2 cellular contexts compared by ENCODE assay signal in the genomic region with DNA sequence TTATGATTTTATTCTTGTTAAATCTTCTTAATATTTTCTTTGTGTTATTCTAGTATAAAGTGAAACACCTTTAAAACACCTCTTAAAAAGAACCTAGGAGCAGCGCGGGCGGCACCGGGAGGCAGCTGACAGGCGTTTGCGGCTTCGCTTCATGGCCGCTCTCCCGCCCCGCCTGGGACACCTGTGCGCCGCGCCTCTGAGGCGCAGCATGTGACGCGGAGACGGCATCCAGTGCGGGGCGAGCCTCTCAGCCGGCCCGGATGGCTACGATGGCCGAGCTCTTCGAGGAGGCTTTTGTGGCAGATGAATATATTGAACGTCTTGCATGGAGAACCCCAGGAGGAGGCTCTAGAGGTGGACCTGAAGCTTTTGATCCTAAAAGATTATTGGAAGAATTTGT.
TF ChIP-seq lines count a peak whose summit lies in the region.

No MANE protein-coding gene starts in this region.

TF ChIP-seq in SK-N-SH, 30 proteins besides CTCF, POLR2A, EP300 and RAD21 (continued from another document):
- TF ChIP-seq SIN3A (IDR thresholded peaks at IDR 0.05; ENCODE audit: borderline replicate concordance, low read depth, low read length) (no peak), SMC3 (IDR thresholded peaks at IDR 0.05; ENCODE audit: low read depth, low read length) (no peak), ELF1 (IDR thresholded peaks at IDR 0.05) (no peak), TCF12 (IDR thresholded peaks at IDR 0.05) (no peak), RFX5 (IDR thresholded peaks at IDR 0.05; ENCODE audit: low read length) (no peak)
- TF ChIP-seq, protein P1, sequence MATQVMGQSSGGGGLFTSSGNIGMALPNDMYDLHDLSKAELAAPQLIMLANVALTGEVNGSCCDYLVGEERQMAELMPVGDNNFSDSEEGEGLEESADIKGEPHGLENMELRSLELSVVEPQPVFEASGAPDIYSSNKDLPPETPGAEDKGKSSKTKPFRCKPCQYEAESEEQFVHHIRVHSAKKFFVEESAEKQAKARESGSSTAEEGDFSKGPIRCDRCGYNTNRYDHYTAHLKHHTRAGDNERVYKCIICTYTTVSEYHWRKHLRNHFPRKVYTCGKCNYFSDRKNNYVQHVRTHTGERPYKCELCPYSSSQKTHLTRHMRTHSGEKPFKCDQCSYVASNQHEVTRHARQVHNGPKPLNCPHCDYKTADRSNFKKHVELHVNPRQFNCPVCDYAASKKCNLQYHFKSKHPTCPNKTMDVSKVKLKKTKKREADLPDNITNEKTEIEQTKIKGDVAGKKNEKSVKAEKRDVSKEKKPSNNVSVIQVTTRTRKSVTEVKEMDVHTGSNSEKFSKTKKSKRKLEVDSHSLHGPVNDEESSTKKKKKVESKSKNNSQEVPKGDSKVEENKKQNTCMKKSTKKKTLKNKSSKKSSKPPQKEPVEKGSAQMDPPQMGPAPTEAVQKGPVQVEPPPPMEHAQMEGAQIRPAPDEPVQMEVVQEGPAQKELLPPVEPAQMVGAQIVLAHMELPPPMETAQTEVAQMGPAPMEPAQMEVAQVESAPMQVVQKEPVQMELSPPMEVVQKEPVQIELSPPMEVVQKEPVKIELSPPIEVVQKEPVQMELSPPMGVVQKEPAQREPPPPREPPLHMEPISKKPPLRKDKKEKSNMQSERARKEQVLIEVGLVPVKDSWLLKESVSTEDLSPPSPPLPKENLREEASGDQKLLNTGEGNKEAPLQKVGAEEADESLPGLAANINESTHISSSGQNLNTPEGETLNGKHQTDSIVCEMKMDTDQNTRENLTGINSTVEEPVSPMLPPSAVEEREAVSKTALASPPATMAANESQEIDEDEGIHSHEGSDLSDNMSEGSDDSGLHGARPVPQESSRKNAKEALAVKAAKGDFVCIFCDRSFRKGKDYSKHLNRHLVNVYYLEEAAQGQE (IDR thresholded peaks at IDR 0.05; ENCODE audit: low read depth, low read length): no peak

TF ChIP-seq in SK-N-SH treated with all-trans-retinoic acid at 6 μM for 48 hours, 23 proteins besides CTCF, POLR2A, EP300 and RAD21 (continued from another document):
- TF ChIP-seq, protein P2, sequence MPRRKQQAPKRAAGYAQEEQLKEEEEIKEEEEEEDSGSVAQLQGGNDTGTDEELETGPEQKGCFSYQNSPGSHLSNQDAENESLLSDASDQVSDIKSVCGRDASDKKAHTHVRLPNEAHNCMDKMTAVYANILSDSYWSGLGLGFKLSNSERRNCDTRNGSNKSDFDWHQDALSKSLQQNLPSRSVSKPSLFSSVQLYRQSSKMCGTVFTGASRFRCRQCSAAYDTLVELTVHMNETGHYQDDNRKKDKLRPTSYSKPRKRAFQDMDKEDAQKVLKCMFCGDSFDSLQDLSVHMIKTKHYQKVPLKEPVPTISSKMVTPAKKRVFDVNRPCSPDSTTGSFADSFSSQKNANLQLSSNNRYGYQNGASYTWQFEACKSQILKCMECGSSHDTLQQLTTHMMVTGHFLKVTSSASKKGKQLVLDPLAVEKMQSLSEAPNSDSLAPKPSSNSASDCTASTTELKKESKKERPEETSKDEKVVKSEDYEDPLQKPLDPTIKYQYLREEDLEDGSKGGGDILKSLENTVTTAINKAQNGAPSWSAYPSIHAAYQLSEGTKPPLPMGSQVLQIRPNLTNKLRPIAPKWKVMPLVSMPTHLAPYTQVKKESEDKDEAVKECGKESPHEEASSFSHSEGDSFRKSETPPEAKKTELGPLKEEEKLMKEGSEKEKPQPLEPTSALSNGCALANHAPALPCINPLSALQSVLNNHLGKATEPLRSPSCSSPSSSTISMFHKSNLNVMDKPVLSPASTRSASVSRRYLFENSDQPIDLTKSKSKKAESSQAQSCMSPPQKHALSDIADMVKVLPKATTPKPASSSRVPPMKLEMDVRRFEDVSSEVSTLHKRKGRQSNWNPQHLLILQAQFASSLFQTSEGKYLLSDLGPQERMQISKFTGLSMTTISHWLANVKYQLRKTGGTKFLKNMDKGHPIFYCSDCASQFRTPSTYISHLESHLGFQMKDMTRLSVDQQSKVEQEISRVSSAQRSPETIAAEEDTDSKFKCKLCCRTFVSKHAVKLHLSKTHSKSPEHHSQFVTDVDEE (CRISPR knock-in tag; IDR thresholded peaks at IDR 0.05): no peak
- TF ChIP-seq ZFP30 (CRISPR knock-in tag; IDR thresholded peaks at IDR 0.05) (no peak), ZNF70 (CRISPR knock-in tag; IDR thresholded peaks at IDR 0.05) (no peak), ESRRG (CRISPR knock-in tag; IDR thresholded peaks at IDR 0.05) (no peak), ISL1 (CRISPR knock-in tag; IDR thresholded peaks at IDR 0.05) (no peak), GLIS3 (CRISPR knock-in tag; IDR thresholded peaks at IDR 0.05) (no peak)
- TF ChIP-seq, protein P3, sequence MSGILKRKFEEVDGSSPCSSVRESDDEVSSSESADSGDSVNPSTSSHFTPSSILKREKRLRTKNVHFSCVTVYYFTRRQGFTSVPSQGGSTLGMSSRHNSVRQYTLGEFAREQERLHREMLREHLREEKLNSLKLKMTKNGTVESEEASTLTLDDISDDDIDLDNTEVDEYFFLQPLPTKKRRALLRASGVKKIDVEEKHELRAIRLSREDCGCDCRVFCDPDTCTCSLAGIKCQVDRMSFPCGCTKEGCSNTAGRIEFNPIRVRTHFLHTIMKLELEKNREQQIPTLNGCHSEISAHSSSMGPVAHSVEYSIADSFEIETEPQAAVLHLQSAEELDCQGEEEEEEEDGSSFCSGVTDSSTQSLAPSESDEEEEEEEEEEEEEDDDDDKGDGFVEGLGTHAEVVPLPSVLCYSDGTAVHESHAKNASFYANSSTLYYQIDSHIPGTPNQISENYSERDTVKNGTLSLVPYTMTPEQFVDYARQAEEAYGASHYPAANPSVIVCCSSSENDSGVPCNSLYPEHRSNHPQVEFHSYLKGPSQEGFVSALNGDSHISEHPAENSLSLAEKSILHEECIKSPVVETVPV (CRISPR knock-in tag; IDR thresholded peaks at IDR 0.05): no peak
- TF ChIP-seq, protein P4, sequence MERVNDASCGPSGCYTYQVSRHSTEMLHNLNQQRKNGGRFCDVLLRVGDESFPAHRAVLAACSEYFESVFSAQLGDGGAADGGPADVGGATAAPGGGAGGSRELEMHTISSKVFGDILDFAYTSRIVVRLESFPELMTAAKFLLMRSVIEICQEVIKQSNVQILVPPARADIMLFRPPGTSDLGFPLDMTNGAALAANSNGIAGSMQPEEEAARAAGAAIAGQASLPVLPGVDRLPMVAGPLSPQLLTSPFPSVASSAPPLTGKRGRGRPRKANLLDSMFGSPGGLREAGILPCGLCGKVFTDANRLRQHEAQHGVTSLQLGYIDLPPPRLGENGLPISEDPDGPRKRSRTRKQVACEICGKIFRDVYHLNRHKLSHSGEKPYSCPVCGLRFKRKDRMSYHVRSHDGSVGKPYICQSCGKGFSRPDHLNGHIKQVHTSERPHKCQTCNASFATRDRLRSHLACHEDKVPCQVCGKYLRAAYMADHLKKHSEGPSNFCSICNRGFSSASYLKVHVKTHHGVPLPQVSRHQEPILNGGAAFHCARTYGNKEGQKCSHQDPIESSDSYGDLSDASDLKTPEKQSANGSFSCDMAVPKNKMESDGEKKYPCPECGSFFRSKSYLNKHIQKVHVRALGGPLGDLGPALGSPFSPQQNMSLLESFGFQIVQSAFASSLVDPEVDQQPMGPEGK (CRISPR knock-in tag; IDR thresholded peaks at IDR 0.05; ENCODE audit: borderline replicate concordance): no peak
